Comparison of ENCODE assay signal across 1 cellular context in the genomic region with DNA sequence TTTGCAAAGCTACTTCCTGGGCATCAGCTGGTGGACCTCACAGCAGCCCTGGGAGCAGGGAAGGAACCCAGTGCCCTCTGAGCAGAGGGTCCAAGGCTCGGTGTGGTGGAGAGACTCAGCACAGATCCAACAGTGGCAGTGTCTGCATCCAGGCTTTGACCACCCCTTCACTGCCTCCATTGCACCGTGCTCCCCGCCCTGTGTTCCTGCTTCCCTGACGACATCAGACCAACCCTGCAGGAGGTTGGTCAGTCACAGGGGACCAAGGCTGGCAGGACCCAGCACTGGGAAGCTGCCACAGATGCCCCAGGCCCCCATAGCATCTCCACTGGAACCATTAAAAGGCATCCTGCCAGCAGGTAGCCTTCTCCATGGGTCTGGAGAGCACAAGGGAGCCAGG.
TF ChIP-seq lines count a peak whose summit lies in the region.

No MANE protein-coding gene starts in this region.

TF ChIP-seq in IMR-90, 13 proteins besides CTCF, POLR2A, EP300 and RAD21 (continued from another document):
- TF ChIP-seq NFE2L2 (IDR thresholded peaks at IDR 0.05; ENCODE audit: low read depth, low read length), result no peak
